Comparison of ENCODE assay signal across 17 cellular contexts in genomic region chr4:66554844-66555243, GRCh38.
A peak's percentile ranks its signal among the peaks of the same experiment; 100 is the strongest.
DNase-seq lines count a peak whose midpoint lies in the region; ATAC-seq and TF ChIP-seq lines count a peak whose summit lies in the region.
"Had no signal": no experiment of that assay in that cellular context is flagged by ENCODE, and none has a peak within 500 bp of the region (broad histone marks: within the 10 kb centered on the region; RNA-seq: fewer than 3 reads in every experiment).

No MANE protein-coding gene starts in this region.

- no peaks in the 10 kb centered on the region for H3K79me2 ChIP-seq in osteoblast (ENCODE audit: insufficient read depth, low read length)

- H3K4me1 ChIP-seq in RWPE2 (ENCODE audit: insufficient read depth, poor library complexity, severe bottlenecking) = peaks cover 22% of the 10 kb centered on the region
- peaks cover 13% of the 10 kb centered on the region for H3K4me1 ChIP-seq in osteoblast (ENCODE audit: insufficient read depth, low read length)

- H4K20me1 ChIP-seq in osteoblast (ENCODE audit: insufficient read depth, low read length) = no peaks in the 10 kb centered on the region

- H3K4me2 ChIP-seq in osteoblast (ENCODE audit: insufficient read depth, low read length) = no peak overlapping the region

- H3K27me3 ChIP-seq in RWPE2 (ENCODE audit: insufficient read depth, poor library complexity, severe bottlenecking) = no peaks in the 10 kb centered on the region
- no peaks in the 10 kb centered on the region for H3K27me3 ChIP-seq in osteoblast (ENCODE audit: insufficient read depth, low read length)

- H3K27ac ChIP-seq in RWPE2 (ENCODE audit: poor library complexity, severe bottlenecking) = peak overlapping the region; percentile 79
- peak overlapping the region; percentile 91 for H3K27ac ChIP-seq in osteoblast (ENCODE audit: low read depth, low read length)
- H3K27ac ChIP-seq: HL-60 had no signal

- no peaks in the 10 kb centered on the region for H3K9me3 ChIP-seq in RWPE2 (ENCODE audit: severe bottlenecking)
- H3K9me3 ChIP-seq in osteoblast (ENCODE audit: low read depth, low read length) = no peaks in the 10 kb centered on the region

- ATAC-seq in RWPE2 (ENCODE audit: low read depth) (peak; percentile 74), GM18498 (IDR thresholded peaks at IDR 0.05; ENCODE audit: unreplicated experiment) (no peak)

- H3K4me3 ChIP-seq in RWPE2 (ENCODE audit: severe bottlenecking) = no peak overlapping the region
- no peak overlapping the region for H3K4me3 ChIP-seq in epithelial cell of esophagus (ENCODE audit: low read length)
- no peak overlapping the region for H3K4me3 ChIP-seq in osteoblast (ENCODE audit: insufficient read depth, low read length)

- H2AFZ ChIP-seq in osteoblast (ENCODE audit: low read length) = no peak overlapping the region

- no peaks in the 10 kb centered on the region for H3K36me3 ChIP-seq in RWPE2 (ENCODE audit: low read depth)
- no peaks in the 10 kb centered on the region for H3K36me3 ChIP-seq in osteoblast (ENCODE audit: insufficient read depth, low read length)

- TF ChIP-seq CTCF in RWPE2 (IDR thresholded peaks at IDR 0.05; ENCODE audit: poor library complexity, severe bottlenecking) (no peak), epithelial cell of esophagus (IDR thresholded peaks at IDR 0.05; ENCODE audit: insufficient read depth, low read depth, low read length, missing control alignments) (no peak), osteoblast (IDR thresholded peaks at IDR 0.05; ENCODE audit: extremely low read depth, low read depth, low read length) (no peak)

- DNase-seq in EL (peak; percentile 47), RWPE2 (ENCODE audit: low spot score) (no peak), epithelial cell of esophagus (ENCODE audit: low read depth) (peak; percentile 67), osteoblast (ENCODE audit: insufficient read length, low spot score, missing footprints) (no peak), SIG-M5 treated with dmso at 0.1 percent for 504 hours (lab: John Stamatoyannopoulos, UW; ENCODE audit: unreplicated experiment) (no peak), hepatic stellate cell (ENCODE audit: low spot score) (no peak), NOMO-1 treated with dmso at 0.1 percent for 144 hours (lab: John Stamatoyannopoulos, UW; ENCODE audit: unreplicated experiment) (no peak)
- DNase-seq: AML-193, GF-D8, KG1, NCI-H1105, NCI-H187, NCI-H2171, NCI-H510A, RPMI8226 had no signal

Comparison
In these comparisons a context has a peak if more than half of its experiments do, and no peak if none do; other contexts are left out.
1. DNase-seq: peak in EL (single experiment) and epithelial cell of esophagus (single experiment); none in RWPE2 (single experiment), osteoblast (single experiment), SIG-M5 treated with dmso at 0.1 percent for 504 hours (single experiment), hepatic stellate cell (single experiment) and NOMO-1 treated with dmso at 0.1 percent for 144 hours (single experiment).